1 cellular context compared by ENCODE assay signal in the genomic region with DNA sequence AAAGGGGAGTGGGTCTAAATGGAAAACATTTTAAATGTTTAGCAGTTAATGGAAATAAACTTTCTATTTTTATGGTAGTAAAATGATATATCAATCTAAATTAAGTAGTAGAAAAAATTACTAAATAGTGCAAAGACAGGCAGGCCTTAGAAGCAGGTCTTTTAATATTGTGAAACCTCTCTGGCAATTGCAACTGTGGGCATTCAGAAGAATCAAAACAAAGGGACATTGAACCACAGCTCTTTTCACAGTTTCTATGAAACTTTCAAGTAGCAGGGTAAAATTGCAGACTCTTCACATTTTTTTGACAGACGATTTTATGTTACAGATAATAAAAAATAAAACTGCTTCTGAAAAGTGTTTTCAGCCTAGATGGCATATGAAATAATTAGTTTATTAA.
TF ChIP-seq lines count a peak whose summit lies in the region.

No MANE protein-coding gene starts in this region.

TF ChIP-seq in SK-N-SH, 30 proteins besides CTCF, POLR2A, EP300 and RAD21 (continued from another document):
- TF ChIP-seq TEAD4 (IDR thresholded peaks at IDR 0.05; ENCODE audit: borderline replicate concordance, insufficient read depth) (no peak), REST (IDR thresholded peaks at IDR 0.05; ENCODE audit: low read depth, low read length) (no peak), ELF1 (IDR thresholded peaks at IDR 0.05) (no peak)
